Comparison of ENCODE assay signal across 8 cellular contexts in genomic region chr2:170361359-170361936, GRCh38.
DNase-seq lines count a peak whose midpoint lies in the region; ATAC-seq, FAIRE-seq and TF ChIP-seq lines count a peak whose summit lies in the region.
"Had no signal": no experiment of that assay in that cellular context is flagged by ENCODE, and none has a peak within 500 bp of the region (broad histone marks: within the 10 kb centered on the region; RNA-seq: fewer than 3 reads in every experiment).

No MANE protein-coding gene starts in this region.

- peak; percentile 75 for ATAC-seq in HG02852 (IDR thresholded peaks at IDR 0.05; ENCODE audit: unreplicated experiment)
- ATAC-seq in heart right ventricle, result peak in 1 of 8 donors; percentile 50
- no peak for ATAC-seq in GM19463 (IDR thresholded peaks at IDR 0.05; ENCODE audit: unreplicated experiment)

- FAIRE-seq in RCC 7860 (lab: Jason Lieb, UNC), result no peak
- FAIRE-seq: endometrium had no signal

- intact Hi-C loops in heart right ventricle (cut with DNase I), result loop anchor here in 8 of 10 donors (1.0 to 10.0 kb wide), 5 partner anchors 451 to 513 kb away; partner anchors contain the start of gene GAD1 (in 6 of the 8)
- intact Hi-C loops in spleen (cut with DNase I; ENCODE audit: low total_unique reads), result loop anchor here (10.0 kb wide), 1 partner anchor 453 kb away; the partner anchor contains the start of gene GAD1

- TF ChIP-seq CTCF in heart right ventricle (IDR thresholded peaks at IDR 0.05), result peak; percentile 18 to 71 (median 59)
- TF ChIP-seq CTCF in spleen (IDR thresholded peaks at IDR 0.05 in 8 of 11, conservative IDR thresholded peaks at IDR 0.05 in 3 of 11), result peak in 10 of 11 experiments; percentile 25 to 66 (median 53)

- H3K36me3 ChIP-seq in heart right ventricle (no peaks in the 10 kb centered on the region), spleen (no peaks in the 10 kb centered on the region)

- no peaks in the 10 kb centered on the region for H3K9me3 ChIP-seq in heart right ventricle
- H3K9me3 ChIP-seq in spleen, result no peaks in the 10 kb centered on the region

- H3K27ac ChIP-seq in heart right ventricle (no peak overlapping the region), spleen (no peak overlapping the region)

- H3K4me1 ChIP-seq in heart right ventricle (no peaks in the 10 kb centered on the region), spleen (peaks cover 0 to 7% (median 2%) of the 10 kb centered on the region in 6 donors)

- H3K4me3 ChIP-seq in heart right ventricle, result no peak overlapping the region
- no peak overlapping the region for H3K4me3 ChIP-seq in spleen

- DNase-seq in GM03348 (ENCODE audit: low spot score) (peak; percentile 12), RCC 7860 (ENCODE audit: low spot score) (peak; percentile 23), heart right ventricle (peak in 1 of 2 donors; percentile 12), spleen (no peak)
- DNase-seq in activated naive CD4-positive, alpha-beta T cell treated with Interleukin-2 at 50 U/mL for 16 hours, result peak; percentile 53

- H3K27me3 ChIP-seq in heart right ventricle (peaks cover 0 to 76% (median 51%) of the 10 kb centered on the region in 7 donors), spleen (replicated peaks in 1 of 7) (peaks cover 0 to 45% (median 5%) of the 10 kb centered on the region in 7 donors)

- WGBS in heart right ventricle, 2 donors, result 2 to 3% methylated on average over 4 of the region's 4 CpGs
- 5 to 10% (median 5%) methylated on average over 4 of the region's 4 CpGs for WGBS in spleen, 5 donors

- no peak for TF ChIP-seq POLR2A in spleen (IDR thresholded peaks at IDR 0.05)
